In the genomic region with DNA sequence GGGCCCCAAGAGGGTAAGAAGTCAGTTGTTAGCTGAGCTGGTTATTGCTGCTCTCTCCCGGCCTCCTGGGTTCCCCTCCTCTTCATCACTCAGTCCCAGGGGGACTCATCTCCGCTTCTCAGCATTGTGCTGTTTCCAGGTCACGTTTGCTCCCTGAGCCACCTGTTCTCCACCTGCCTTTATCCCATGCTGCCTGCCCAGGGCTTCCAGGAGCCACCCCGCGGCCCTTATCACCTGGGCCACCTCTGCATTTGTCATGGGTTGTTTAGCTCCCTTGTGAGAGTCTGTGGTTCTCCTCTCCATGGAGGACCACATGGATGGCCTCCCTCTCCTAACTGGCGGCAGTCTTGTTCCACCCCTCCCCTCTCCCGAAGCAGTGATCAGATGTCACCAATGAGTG, we compare ENCODE assay signal across 29 cellular contexts. TPM values are rescaled to one million over a fixed set of nuclear protein-coding genes. Genes with fewer than 3 reads are reported as not detected.
"Had no signal": no experiment of that assay in that cellular context is flagged by ENCODE, and none has a peak within 500 bp of the region (broad histone marks: within the 10 kb centered on the region; RNA-seq: fewer than 3 reads in every experiment).

No MANE protein-coding gene starts in this region.

- H3K4me1 ChIP-seq: breast epithelium, left ventricle myocardium inferior, sigmoid colon, transverse colon, uterus had no signal

- H3K27ac ChIP-seq: breast epithelium, hepatocyte, left ventricle myocardium inferior, sigmoid colon, transverse colon, uterus had no signal

- H3K9me3 ChIP-seq: breast epithelium, left ventricle myocardium inferior, sigmoid colon, transverse colon, uterus had no signal

- DNase-seq: activated CD8-positive, alpha-beta memory T cell treated with anti-CD3 and anti-CD28 coated beads, Interleukin-2, amount 50 U/mL, for 48 hours; activated naive CD4-positive, alpha-beta T cell; activated naive CD8-positive, alpha-beta T cell treated with anti-CD3 and anti-CD28 coated beads for 36 hours; activated T-cell treated with anti-CD3 and anti-CD28 coated beads, Interleukin-2, amount 50 U/mL, for 4 hours; effector memory CD8-positive, alpha-beta T cell; foreskin melanocyte; glutamatergic neuron; immature natural killer cell; left ventricle myocardium inferior; mammary epithelial cell; nucleus accumbens; sigmoid colon; stimulated activated CD4-positive, alpha-beta T cell treated with anti-CD3 and anti-CD28 coated beads, Interleukin-15, amount 100 ng/mL, for 24 hours; stimulated activated naive B cell treated with anti-CD40 and anti-IgM and Interleukin-4, amounts not matched to agents 10 μg/mL and 1 μg/mL and 100 μg/mL, for 72 hours; T1000; transverse colon; uterus had no signal

- H3K4me3 ChIP-seq: breast epithelium, hepatocyte, left ventricle myocardium inferior, sigmoid colon, smooth muscle cell, transverse colon, uterus had no signal

- H3K36me3 ChIP-seq: breast epithelium, left ventricle myocardium inferior, sigmoid colon, transverse colon, uterus had no signal

- ATAC-seq: activated T-cell treated with anti-CD3 and anti-CD28 coated beads, Interleukin-2, amount 50 U/mL, for 4 hours; effector memory CD8-positive, alpha-beta T cell; esophagus mucosa; natural killer cell treated with Interleukin-12 subunit alpha and Interleukin-12 subunit beta and Interleukin-15 and Interleukin-18, amount 100 ng/mL, for 72 hours; stimulated activated naive B cell treated with anti-CD40 and anti-IgM and Interleukin-4, amounts not matched to agents 10 μg/mL and 1 μg/mL and 100 μg/mL, for 72 hours; WTC11 had no signal

- H3K27me3 ChIP-seq: breast epithelium, uterus had no signal

RNA-seq across cellular contexts. Expression of a gene that starts 36.0 kb away (rescaled TPM):
- total RNA-seq: activated naive CD8-positive, alpha-beta T cell treated with anti-CD3 and anti-CD28 coated beads for 36 hours; activated T-cell treated with anti-CD3 and anti-CD28 coated beads, Interleukin-2, amount 50 U/mL, for 4 hours; activated T-helper 2 cell treated with anti-CD3 and anti-CD28 coated beads, Interferon-gamma antibody, Interleukin-2, Interleukin-4, amounts not matched to agents 10 μg/mL and 5 μg/mL and 100 μg/mL, durations not matched to agents 14 hours and 24 hours and 36 hours; astrocyte; dermis microvascular lymphatic vessel endothelial cell; endothelial cell of umbilical vein; esophagus mucosa; hepatocyte; mammary epithelial cell; natural killer cell treated with Interleukin-12 subunit alpha and Interleukin-12 subunit beta and Interleukin-15 and Interleukin-18, amount 100 ng/mL, for 72 hours; renal cortical epithelial cell; smooth muscle cell had no signal

RNA-seq across cellular contexts. Expression of a gene that starts 41.7 kb away (rescaled TPM):
- total RNA-seq: activated naive CD8-positive, alpha-beta T cell treated with anti-CD3 and anti-CD28 coated beads for 36 hours; activated T-helper 2 cell treated with anti-CD3 and anti-CD28 coated beads, Interferon-gamma antibody, Interleukin-2, Interleukin-4, amounts not matched to agents 10 μg/mL and 5 μg/mL and 100 μg/mL, durations not matched to agents 14 hours and 24 hours and 36 hours; breast epithelium; dermis microvascular lymphatic vessel endothelial cell; endothelial cell of umbilical vein; esophagus mucosa; left ventricle myocardium inferior; mammary epithelial cell; natural killer cell treated with Interleukin-12 subunit alpha and Interleukin-12 subunit beta and Interleukin-15 and Interleukin-18, amount 100 ng/mL, for 72 hours; renal cortical epithelial cell; sigmoid colon; smooth muscle cell; temporal lobe; transverse colon had no signal
